8 cellular contexts compared by ENCODE assay signal in genomic region chr3:23805228-23805880, GRCh38. TPM values are rescaled to one million over a fixed set of nuclear protein-coding genes. Genes with fewer than 3 reads are reported as not detected.
DNase-seq lines count a peak whose midpoint lies in the region; ATAC-seq, FAIRE-seq and TF ChIP-seq lines count a peak whose summit lies in the region.

No MANE protein-coding gene starts in this region.

- H3K27ac ChIP-seq in kidney (ENCODE audit: low read depth in 2 of 2, low read length in 2 of 2), result no peak overlapping the region
- H3K27ac ChIP-seq in thymus (ENCODE audit: low read depth), result no peak overlapping the region

- CTCF ChIA-PET in activated CD8-positive, alpha-beta memory T cell treated with anti-CD3 and anti-CD28 coated beads, Interleukin-2, amount 10 ng/mL, durations not matched to agents 7 days and 5 days (lab: Charles Lee), result no interaction called here

- H3K4me3 ChIP-seq in kidney (ENCODE audit: low read length in 2 of 2), result peak overlapping the region; percentile 47 to 55
- peak overlapping the region; percentile 98 for H3K4me3 ChIP-seq in thymus (ENCODE audit: low read length)

- H3K4me1 ChIP-seq in kidney (ENCODE audit: control insufficient read depth in 1 of 2, insufficient read depth in 1 of 2, low read depth in 1 of 2, low read length in 2 of 2), result peaks cover 9 to 11% of the 10 kb centered on the region in 2 donors
- peaks cover 11% of the 10 kb centered on the region for H3K4me1 ChIP-seq in thymus (ENCODE audit: control insufficient read depth, insufficient read depth, low read length)

- no peak for ATAC-seq in activated CD8-positive, alpha-beta memory T cell treated with anti-CD3 and anti-CD28 coated beads, Interleukin-2, amount 10 ng/mL, durations not matched to agents 7 days and 5 days
- ATAC-seq in activated T-helper 17 cell treated with anti-CD3 and anti-CD28 coated beads, Interleukin-2, amount 50 U/mL, for 72 hours (replicated peaks), result no peak
- no peak for ATAC-seq in GM18498 (IDR thresholded peaks at IDR 0.05; ENCODE audit: unreplicated experiment)

- H3K36me3 Mint-ChIP-seq in activated CD8-positive, alpha-beta memory T cell treated with anti-CD3 and anti-CD28 coated beads, Interleukin-2, amount 10 ng/mL, durations not matched to agents 7 days and 5 days, result peaks cover 22% of the 10 kb centered on the region
- peaks cover 39% of the 10 kb centered on the region for H3K36me3 Mint-ChIP-seq in activated T-helper 17 cell treated with anti-CD3 and anti-CD28 coated beads, Interleukin-2, amount 50 U/mL, for 72 hours (ENCODE audit: low read depth)

- H3K9me3 ChIP-seq in kidney (ENCODE audit: control insufficient read depth in 1 of 2, low read length in 2 of 2) (no peaks in the 10 kb centered on the region), thymus (ENCODE audit: control insufficient read depth) (no peaks in the 10 kb centered on the region)

- no peak for DNase-seq in activated CD8-positive, alpha-beta memory T cell treated with anti-CD3 and anti-CD28 coated beads, Interleukin-2, amount 10 ng/mL, durations not matched to agents 7 days and 5 days
- no peak for DNase-seq in activated CD8-positive, alpha-beta memory T cell treated with anti-CD3 and anti-CD28 coated beads for 24 hours
- DNase-seq in kidney (no peak), mesenteric fat pad (ENCODE audit: low spot score) (no peak), activated gamma-delta T cell treated with Interleukin-2 at 50 U/mL for 16 hours (no peak)

- peaks cover 38% of the 10 kb centered on the region for H3K27me3 Mint-ChIP-seq in activated CD8-positive, alpha-beta memory T cell treated with anti-CD3 and anti-CD28 coated beads, Interleukin-2, amount 10 ng/mL, durations not matched to agents 7 days and 5 days
- no peaks in the 10 kb centered on the region for H3K27me3 Mint-ChIP-seq in activated T-helper 17 cell treated with anti-CD3 and anti-CD28 coated beads, Interleukin-2, amount 50 U/mL, for 72 hours

- no peak overlapping the region for H3K27ac Mint-ChIP-seq in activated CD8-positive, alpha-beta memory T cell treated with anti-CD3 and anti-CD28 coated beads, Interleukin-2, amount 10 ng/mL, durations not matched to agents 7 days and 5 days
- peak overlapping the region; percentile 84 for H3K27ac Mint-ChIP-seq in activated T-helper 17 cell treated with anti-CD3 and anti-CD28 coated beads, Interleukin-2, amount 50 U/mL, for 72 hours

- FAIRE-seq in kidney (lab: Jason Lieb, UNC), result no peak

- no peaks in the 10 kb centered on the region for H3K9me3 Mint-ChIP-seq in activated CD8-positive, alpha-beta memory T cell treated with anti-CD3 and anti-CD28 coated beads, Interleukin-2, amount 10 ng/mL, durations not matched to agents 7 days and 5 days (ENCODE audit: low read depth)
- no peaks in the 10 kb centered on the region for H3K9me3 Mint-ChIP-seq in activated T-helper 17 cell treated with anti-CD3 and anti-CD28 coated beads, Interleukin-2, amount 50 U/mL, for 72 hours

- H3K4me1 Mint-ChIP-seq in activated CD8-positive, alpha-beta memory T cell treated with anti-CD3 and anti-CD28 coated beads, Interleukin-2, amount 10 ng/mL, durations not matched to agents 7 days and 5 days, result peaks cover 37% of the 10 kb centered on the region
- H3K4me1 Mint-ChIP-seq in activated T-helper 17 cell treated with anti-CD3 and anti-CD28 coated beads, Interleukin-2, amount 50 U/mL, for 72 hours, result peaks cover 27% of the 10 kb centered on the region

- intact Hi-C loops in kidney (cut with DNase I), result no loop called here

- no peaks in the 10 kb centered on the region for H3K27me3 ChIP-seq in thymus (ENCODE audit: control insufficient read depth, insufficient read depth)

- peak overlapping the region; percentile 83 for H3K4me3 Mint-ChIP-seq in activated CD8-positive, alpha-beta memory T cell treated with anti-CD3 and anti-CD28 coated beads, Interleukin-2, amount 10 ng/mL, durations not matched to agents 7 days and 5 days
- peak overlapping the region; percentile 79 for H3K4me3 Mint-ChIP-seq in activated T-helper 17 cell treated with anti-CD3 and anti-CD28 coated beads, Interleukin-2, amount 50 U/mL, for 72 hours

- WGBS in thymus, result 19% methylated on average over 21 of the region's 21 CpGs

- TF ChIP-seq CTCF in kidney (IDR thresholded peaks at IDR 0.05; ENCODE audit: borderline replicate concordance, extremely low read depth, insufficient read depth), result no peak

- no peaks in the 10 kb centered on the region for H3K36me3 ChIP-seq in kidney (ENCODE audit: control insufficient read depth in 1 of 2, insufficient read depth in 2 of 2, low read length in 2 of 2)
- no peaks in the 10 kb centered on the region for H3K36me3 ChIP-seq in thymus (ENCODE audit: control insufficient read depth, insufficient read depth)

- H3K9ac ChIP-seq in kidney (ENCODE audit: low read length in 2 of 2), result peak overlapping the region in 1 of 2 donors; percentile 43

RNA-seq across cellular contexts. Expression of gene UBE2E1, which starts 0.4 kb away (rescaled TPM):
- total RNA-seq in activated CD8-positive, alpha-beta memory T cell treated with anti-CD3 and anti-CD28 coated beads, Interleukin-2, amount 10 ng/mL, durations not matched to agents 7 days and 5 days, result 10 to 100 TPM; 55.6 to 58.5 TPM
- 10 to 100 TPM; 61.4 to 86.9 TPM for total RNA-seq in activated T-helper 17 cell treated with anti-CD3 and anti-CD28 coated beads, Interleukin-2, amount 50 U/mL, for 72 hours
- total RNA-seq in kidney (83.2 TPM), mesenteric fat pad (93.7 TPM)
- polyA plus RNA-seq in kidney (ENCODE audit: insufficient read depth, low read depth, low replicate concordance) (69.1 TPM), thymus (95.2 TPM)
